Comparison of ENCODE assay signal across 8 cellular contexts in genomic region chr14:102524026-102524450, GRCh38. TPM values are rescaled to one million over a fixed set of nuclear protein-coding genes. Genes with fewer than 3 reads are reported as not detected.
DNase-seq lines count a peak whose midpoint lies in the region; ATAC-seq, FAIRE-seq and TF ChIP-seq lines count a peak whose summit lies in the region.

No MANE protein-coding gene starts in this region.

- H3K27me3 ChIP-seq in bronchial epithelial cell (ENCODE audit: control insufficient read depth, insufficient read depth, low read length) (no peaks in the 10 kb centered on the region), osteoblast (ENCODE audit: insufficient read depth, low read length) (no peaks in the 10 kb centered on the region)

- peak; percentile 11 for ATAC-seq in HG03196 (IDR thresholded peaks at IDR 0.05; ENCODE audit: unreplicated experiment)

- no peaks in the 10 kb centered on the region for H3K36me3 ChIP-seq in bronchial epithelial cell (ENCODE audit: control insufficient read depth, insufficient read depth, low read length)
- no peaks in the 10 kb centered on the region for H3K36me3 ChIP-seq in osteoblast (ENCODE audit: insufficient read depth, low read length)

- peaks cover 10% of the 10 kb centered on the region for H3K4me1 ChIP-seq in osteoblast (ENCODE audit: insufficient read depth, low read length)

- no peaks in the 10 kb centered on the region for H3K79me2 ChIP-seq in osteoblast (ENCODE audit: insufficient read depth, low read length)

- H3K4me3 ChIP-seq in GM12864 (ENCODE audit: low read depth, low read length): peak overlapping the region; percentile 70
- H3K4me3 ChIP-seq in bronchial epithelial cell (ENCODE audit: low read depth, low read length): peak overlapping the region; percentile 18
- peak overlapping the region; percentile 90 for H3K4me3 ChIP-seq in osteoblast (ENCODE audit: insufficient read depth, low read length)

- peak overlapping the region; percentile 100 for H3K4me2 ChIP-seq in osteoblast (ENCODE audit: insufficient read depth, low read length)

- no peaks in the 10 kb centered on the region for H4K20me1 ChIP-seq in osteoblast (ENCODE audit: insufficient read depth, low read length)

- no peak overlapping the region for H3K27ac ChIP-seq in osteoblast (ENCODE audit: low read depth, low read length)

- H2AFZ ChIP-seq in osteoblast (ENCODE audit: low read length): peak overlapping the region; percentile 63

- DNase-seq in GM12864 (ENCODE audit: low read depth) (no peak), bronchial epithelial cell (ENCODE audit: low read depth) (no peak), osteoblast (ENCODE audit: insufficient read length, low spot score, missing footprints) (no peak), DMS114 treated with DMSO at 0.1 percent for 48 hours (lab: John Stamatoyannopoulos, UW; ENCODE audit: unreplicated experiment) (no peak), D341Med (ENCODE audit: low spot score) (no peak), cerebellum (ENCODE audit: low spot score) (no peak), AG08396 (ENCODE audit: low spot score) (no peak)

- no peaks in the 10 kb centered on the region for H3K9me3 ChIP-seq in osteoblast (ENCODE audit: low read depth, low read length)

- no peak for FAIRE-seq in bronchial epithelial cell (lab: Jason Lieb, UNC)

- TF ChIP-seq CTCF in GM12864 (IDR thresholded peaks at IDR 0.05; ENCODE audit: low read depth, low read length, missing control alignments) (no peak), bronchial epithelial cell (IDR thresholded peaks at IDR 0.05; ENCODE audit: insufficient read depth, low read length, severe bottlenecking) (no peak), osteoblast (IDR thresholded peaks at IDR 0.05; ENCODE audit: extremely low read depth, low read depth, low read length) (no peak)

RNA-seq across cellular contexts. Expression of gene ANKRD9, which starts 14.5 kb away (rescaled TPM):
- total RNA-seq in bronchial epithelial cell (34.8 and 36.1 TPM in 2 replicates), osteoblast (13.6 and 15.6 TPM in 2 replicates), cerebellum (7.3 TPM)

Comparison
In these comparisons a context has a peak if more than half of its experiments do, and no peak if none do; other contexts are left out.
1. H3K4me3 ChIP-seq: peak in every context shown above with its lines; median percentile 90 in osteoblast; 70 in GM12864; 18 in bronchial epithelial cell.